Comparison of ENCODE assay signal across 14 cellular contexts in genomic region chr22:31614781-31615480, GRCh38. TPM values are rescaled to one million over a fixed set of nuclear protein-coding genes. Genes with fewer than 3 reads are reported as not detected.
A peak's percentile ranks its signal among the peaks of the same experiment; 100 is the strongest.
DNase-seq lines count a peak whose midpoint lies in the region; ATAC-seq, FAIRE-seq and TF ChIP-seq lines count a peak whose summit lies in the region.
"Had no signal": no experiment of that assay in that cellular context is flagged by ENCODE, and none has a peak within 500 bp of the region (broad histone marks: within the 10 kb centered on the region; RNA-seq: fewer than 3 reads in every experiment).

No MANE protein-coding gene starts in this region.

- peaks cover 40% of the 10 kb centered on the region for H3K36me3 Mint-ChIP-seq in activated naive CD4-positive, alpha-beta T cell treated with anti-CD3 and anti-CD28 coated beads, Interleukin-2, amount 10 ng/mL, durations not matched to agents 7 days and 5 days
- H3K36me3 Mint-ChIP-seq in stimulated activated effector memory CD8-positive, alpha-beta T cell treated with anti-CD3 and anti-CD28 coated beads, Interleukin-12 subunit alpha, Interleukin-12 subunit beta, amount 100 ng/mL, for 72 hours, result peaks cover 97% of the 10 kb centered on the region

- H3K27me3 ChIP-seq in H1 (replicated peaks in 1 of 4; ENCODE audit: control insufficient read depth in 3 of 4, extremely low read depth in 1 of 4, insufficient read depth in 3 of 4, low read length in 3 of 4) (no peaks in the 10 kb centered on the region), dorsolateral prefrontal cortex (no peaks in the 10 kb centered on the region)
- H3K27me3 ChIP-seq: uterus had no signal

- H4K20me1 ChIP-seq in H1 (replicated peaks in 1 of 2; ENCODE audit: control insufficient read depth in 1 of 2, insufficient read depth in 2 of 2, low read length in 2 of 2), result peaks cover 3 to 4% of the 10 kb centered on the region in 2 experiments

- H3K9me3 Mint-ChIP-seq in activated naive CD4-positive, alpha-beta T cell treated with anti-CD3 and anti-CD28 coated beads, Interleukin-2, amount 10 ng/mL, durations not matched to agents 7 days and 5 days, result no peaks in the 10 kb centered on the region
- no peaks in the 10 kb centered on the region for H3K9me3 Mint-ChIP-seq in stimulated activated effector memory CD8-positive, alpha-beta T cell treated with anti-CD3 and anti-CD28 coated beads, Interleukin-12 subunit alpha, Interleukin-12 subunit beta, amount 100 ng/mL, for 72 hours

- TF ChIP-seq CTCF in RWPE1 (conservative IDR thresholded peaks at IDR 0.05; ENCODE audit: low read depth), result no peak
- TF ChIP-seq CTCF in H1 (IDR thresholded peaks at IDR 0.05; ENCODE audit: control extremely low read depth in 1 of 3, insufficient read depth in 1 of 3, low read depth in 1 of 3, low read length in 3 of 3), result no peak
- TF ChIP-seq CTCF in dorsolateral prefrontal cortex (IDR thresholded peaks at IDR 0.05 in 54 of 56, conservative IDR thresholded peaks at IDR 0.05 in 2 of 56; ENCODE audit: low read depth in 1 of 56, partially characterized antibody in 56 of 56), result no peak

- peaks cover 3% of the 10 kb centered on the region for H3K27me3 Mint-ChIP-seq in activated naive CD4-positive, alpha-beta T cell treated with anti-CD3 and anti-CD28 coated beads, Interleukin-2, amount 10 ng/mL, durations not matched to agents 7 days and 5 days

- no peaks in the 10 kb centered on the region for H3K23me2 ChIP-seq in H1 (ENCODE audit: low read depth, low read length)

- H3K9me3 ChIP-seq in H1 (ENCODE audit: insufficient read depth in 2 of 2, low read depth in 1 of 2, low read length in 1 of 2), result no peaks in the 10 kb centered on the region
- H3K9me3 ChIP-seq: uterus had no signal

- H4K5ac ChIP-seq in H1 (ENCODE audit: insufficient read length, low read depth, low read length), result no peak overlapping the region

- H3K79me2 ChIP-seq in H1 (ENCODE audit: control insufficient read depth in 1 of 2, insufficient read depth in 2 of 2, low read length in 2 of 2), result no peaks in the 10 kb centered on the region

- H3K4me3 Mint-ChIP-seq in activated naive CD4-positive, alpha-beta T cell treated with anti-CD3 and anti-CD28 coated beads, Interleukin-2, amount 10 ng/mL, durations not matched to agents 7 days and 5 days, result no peak overlapping the region
- H3K4me3 Mint-ChIP-seq in stimulated activated effector memory CD8-positive, alpha-beta T cell treated with anti-CD3 and anti-CD28 coated beads, Interleukin-12 subunit alpha, Interleukin-12 subunit beta, amount 100 ng/mL, for 72 hours, result no peak overlapping the region

- no peak overlapping the region for H2AFZ ChIP-seq in H1 (ENCODE audit: low read length)

- H2BK12ac ChIP-seq in H1 (ENCODE audit: low read depth, low read length), result no peak overlapping the region

- TF ChIP-seq RAD21 in H1 (IDR thresholded peaks at IDR 0.05 in 1 of 2, conservative IDR thresholded peaks at IDR 0.05 in 1 of 2; ENCODE audit: low read depth in 2 of 2, low read length in 2 of 2), result no peak

- DNase-seq in activated naive CD4-positive, alpha-beta T cell treated with anti-CD3 and anti-CD28 coated beads, Interleukin-2, amount 10 ng/mL, durations not matched to agents 7 days and 5 days, result no peak
- no peak for DNase-seq in activated naive CD4-positive, alpha-beta T cell treated with anti-CD3 and anti-CD28 coated beads, Interleukin-2, amount 50 U/mL, for 16 hours
- DNase-seq in RWPE1 (ENCODE audit: low spot score) (no peak), H1 (ENCODE audit: low read depth in 1 of 2, low spot score in 2 of 2) (no peak), ecto neural progenitor cell (ENCODE audit: low spot score) (no peak), dorsolateral prefrontal cortex (no peak)
- DNase-seq in stimulated activated effector memory CD8-positive, alpha-beta T cell treated with anti-CD3 and anti-CD28 coated beads, Interleukin-12 subunit alpha, Interleukin-12 subunit beta, amount 100 ng/mL, for 72 hours (ENCODE audit: low spot score in 2 of 2), result no peak
- DNase-seq: DND-41, midbrain, NCI-H1694, NCI-H526 treated with DMSO at 0.1 percent for 48 hours, uterus had no signal

- no peak for TF ChIP-seq EP300 in H1 (IDR thresholded peaks at IDR 0.05; ENCODE audit: borderline replicate concordance in 1 of 2, low read depth in 2 of 2, low read length in 2 of 2)

- intact Hi-C loops in dorsolateral prefrontal cortex (cut with DNase I), result no loop called here

- H3K4me3 ChIP-seq in H1 (ENCODE audit: extremely low read depth in 1 of 4, insufficient read depth in 2 of 4, low read depth in 3 of 4, low read length in 4 of 4) (no peak overlapping the region), dorsolateral prefrontal cortex (no peak overlapping the region)
- H3K4me3 ChIP-seq: uterus had no signal

- TF ChIP-seq POLR2A in H1 (IDR thresholded peaks at IDR 0.05; ENCODE audit: control extremely low read depth in 1 of 2, low read depth in 2 of 2, low read length in 2 of 2), result no peak

- no peak overlapping the region for H2BK120ac ChIP-seq in H1 (replicated peaks; ENCODE audit: low read depth, low read length)

- H2BK15ac ChIP-seq in H1 (ENCODE audit: low read length), result no peak overlapping the region

- 0 out of 2 replicates have a peak overlapping the region, but pooled peaks have one; percentile 24 for H2BK5ac ChIP-seq in H1 (ENCODE audit: low read depth, low read length)

- H3K14ac ChIP-seq in H1 (ENCODE audit: insufficient read length), result no peak overlapping the region

- peaks cover 2 to 15% (median 8%) of the 10 kb centered on the region in 4 experiments; a peak in 6 of 8 replicates for H3K36me3 ChIP-seq in H1 (ENCODE audit: control insufficient read depth in 2 of 4, insufficient read depth in 4 of 4, low read length in 3 of 4)
- H3K36me3 ChIP-seq: uterus had no signal

- H3K56ac ChIP-seq in H1 (replicated peaks; ENCODE audit: insufficient read length, low read depth, low read length), result no peak overlapping the region

- no peak overlapping the region; a peak in 1 of 7 replicates for H3K9ac ChIP-seq in H1 (replicated peaks in 1 of 4; ENCODE audit: extremely low read depth in 1 of 4, low read depth in 3 of 4, low read length in 3 of 4)

- peak overlapping the region; percentile 73 for H4K8ac ChIP-seq in H1 (ENCODE audit: extremely low read depth, insufficient read depth, low read length)

- WGBS in H1 (ENCODE audit: extremely low coverage in 1 of 2, insufficient coverage in 1 of 2, insufficient read length in 1 of 2, insufficient replicate concordance in 2 of 2, low coverage in 1 of 2, low lambda C conversion rate in 2 of 2, missing lambda C conversion rate in 1 of 2), 2 experiments, result 94% methylated on average over 18 of the region's 18 CpGs; no CpG with 5 or more reads in 1 of the 2 experiments

- H3K4me2 ChIP-seq in H1 (ENCODE audit: insufficient read depth in 1 of 2, low read depth in 2 of 2, low read length in 2 of 2), result no peak overlapping the region

- peak overlapping the region; percentile 42 for H3K27ac ChIP-seq in RWPE1
- H3K27ac ChIP-seq in H1 (ENCODE audit: low read depth, low read length), result no peak overlapping the region
- H3K27ac ChIP-seq in dorsolateral prefrontal cortex, result peak overlapping the region in 26 of 59 donors; percentile 5 to 76 (median 37)
- H3K27ac ChIP-seq: uterus had no signal

- POLR2A ChIA-PET in RWPE1 (lab: Yijun Ruan, JAX; ENCODE audit: low non-redundant PET), result no interaction called here
- POLR2A ChIA-PET in H1 (lab: Charles Lee; ENCODE audit: partially characterized antibody), result interaction anchor here (1.1 to 5.6 kb wide), 5 partner anchors 8 to 16 kb away, joined by 6 to 30 read pairs (median 10); no protein-coding TSS in a partner anchor

- H3K4ac ChIP-seq in H1 (replicated peaks; ENCODE audit: insufficient read length, low read depth, low read length), result no peak overlapping the region

- peaks cover 11% of the 10 kb centered on the region for H3K4me1 Mint-ChIP-seq in activated naive CD4-positive, alpha-beta T cell treated with anti-CD3 and anti-CD28 coated beads, Interleukin-2, amount 10 ng/mL, durations not matched to agents 7 days and 5 days
- H3K4me1 Mint-ChIP-seq in stimulated activated effector memory CD8-positive, alpha-beta T cell treated with anti-CD3 and anti-CD28 coated beads, Interleukin-12 subunit alpha, Interleukin-12 subunit beta, amount 100 ng/mL, for 72 hours, result peaks cover 42% of the 10 kb centered on the region

- no peak overlapping the region for H2BK20ac ChIP-seq in H1 (ENCODE audit: low read length)

- ATAC-seq in stimulated activated effector memory CD8-positive, alpha-beta T cell treated with anti-CD3 and anti-CD28 coated beads, Interleukin-12 subunit alpha, Interleukin-12 subunit beta, amount 100 ng/mL, for 72 hours, result no peak
- no peak for ATAC-seq in HG03565 (IDR thresholded peaks at IDR 0.05; ENCODE audit: unreplicated experiment)

- H3K79me1 ChIP-seq in H1 (ENCODE audit: low read depth, low read length), result no peaks in the 10 kb centered on the region; the same call in 1 of the 2 replicates

- no peak overlapping the region for H4K91ac ChIP-seq in H1 (replicated peaks; ENCODE audit: insufficient read length, low read length)

- CTCF ChIA-PET in activated naive CD4-positive, alpha-beta T cell treated with anti-CD3 and anti-CD28 coated beads, Interleukin-2, amount 10 ng/mL, durations not matched to agents 7 days and 5 days (lab: Charles Lee), result no interaction called here
- CTCF ChIA-PET in RWPE1 (lab: Yijun Ruan, JAX) (interaction anchor here (0.5 kb wide), 1 partner anchor 162 kb away, joined by 5 read pairs; no protein-coding TSS in a partner anchor), H1 (lab: Charles Lee; ENCODE audit: partially characterized antibody) (interaction anchor here (0.9 to 2.2 kb wide), 5 partner anchors 8 to 58 kb away, joined by 4 to 7 read pairs (median 5); no protein-coding TSS in a partner anchor)

- peak overlapping the region; percentile 42 for H3K27ac Mint-ChIP-seq in activated naive CD4-positive, alpha-beta T cell treated with anti-CD3 and anti-CD28 coated beads, Interleukin-2, amount 10 ng/mL, durations not matched to agents 7 days and 5 days
- H3K27ac Mint-ChIP-seq in stimulated activated effector memory CD8-positive, alpha-beta T cell treated with anti-CD3 and anti-CD28 coated beads, Interleukin-12 subunit alpha, Interleukin-12 subunit beta, amount 100 ng/mL, for 72 hours, result peak overlapping the region; percentile 91

- no peaks in the 10 kb centered on the region; a peak in 2 of 7 replicates for H3K4me1 ChIP-seq in H1 (replicated peaks in 1 of 4; ENCODE audit: control insufficient read depth in 3 of 4, insufficient read depth in 4 of 4, low read length in 3 of 4)
- H3K4me1 ChIP-seq: uterus had no signal

- H3K23ac ChIP-seq in H1 (ENCODE audit: insufficient read length), result no peak overlapping the region

- H3K18ac ChIP-seq in H1 (ENCODE audit: extremely low read depth, low read length), result no peak overlapping the region

- FAIRE-seq in H1 (lab: Jason Lieb, UNC), result no peak
- FAIRE-seq: colon had no signal

- no peak overlapping the region for H2AK5ac ChIP-seq in H1 (ENCODE audit: low read depth, low read length)

RNA-seq across cellular contexts. Expression of gene PISD, which starts 47.1 kb away (rescaled TPM):
- total RNA-seq in H1 (2021; fragmentation: NEBNext Ultra II Directional; extraction: Animal tissue kit (Norgen Biotek cat#: 25700)), result 46.0 and 47.8 TPM in 2 replicates
- 48.2 and 74.5 TPM in 2 replicates for polyA plus RNA-seq in H1 (2011; rRNA removed)
- 50.7 TPM for polyA plus RNA-seq in H1 (2011; cell fraction: cytosol; rRNA removed)
- polyA plus RNA-seq in H1 (2011; cell fraction: nucleus; rRNA removed), result 82.6 TPM
- 28.1 to 40.3 TPM (median 36.9 TPM) in 4 replicates for polyA plus RNA-seq in H1 (2012, experiment 1 of 2)
- polyA plus RNA-seq in H1 (2012, experiment 2 of 2), result 32.5 TPM
- polyA plus RNA-seq in H1 (2013, experiment 1 of 2), result 35.2 TPM
- 34.6 TPM for polyA plus RNA-seq in H1 (2013, experiment 2 of 2)
- polyA minus RNA-seq in H1 (2011; rRNA and poly(A)+ RNA removed), result 25.0 and 35.5 TPM in 2 replicates
- polyA minus RNA-seq in H1 (2011; cell fraction: cytosol; rRNA and poly(A)+ RNA removed), result 30.1 TPM
- 29.5 TPM for polyA minus RNA-seq in H1 (2011; cell fraction: nucleus; rRNA and poly(A)+ RNA removed)
- total RNA-seq in dorsolateral prefrontal cortex, result 100 to 1,000 TPM in 2 of 120 experiments, 10 to 100 TPM in 118; 48.4 to 108 (median 75.5) TPM
